In the genomic region with DNA sequence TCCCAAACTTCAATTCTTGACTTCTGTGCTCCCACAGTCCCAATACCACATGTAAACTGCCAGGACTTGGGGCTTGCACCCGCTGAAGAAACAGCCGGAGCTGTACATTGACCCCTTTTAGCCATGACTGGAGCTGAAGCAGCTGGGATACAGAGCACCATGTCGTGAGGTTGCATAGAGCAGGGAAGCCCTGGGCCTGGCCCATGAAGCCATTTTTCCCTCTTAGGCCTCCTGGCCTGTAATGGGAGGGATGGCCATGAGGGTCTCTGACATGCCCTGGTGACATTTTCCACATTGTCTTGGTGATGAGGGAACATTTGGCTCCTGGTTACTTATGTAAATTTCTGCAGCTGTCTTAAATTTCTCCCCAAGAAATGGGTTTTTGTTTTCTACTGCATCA, we compare ENCODE assay signal across 30 cellular contexts. TPM values are rescaled to one million over a fixed set of nuclear protein-coding genes. Genes with fewer than 3 reads are reported as not detected.
"Had no signal": no experiment of that assay in that cellular context is flagged by ENCODE, and none has a peak within 500 bp of the region (broad histone marks: within the 10 kb centered on the region; RNA-seq: fewer than 3 reads in every experiment).

No MANE protein-coding gene starts in this region.

- H3K27me3 ChIP-seq: stomach, suprapubic skin, testis, thyroid gland, tibial artery, tibial nerve, transverse colon, upper lobe of left lung, upper lobe of right lung, uterus, vagina had no signal

- H3K9me3 ChIP-seq: stomach, suprapubic skin, testis, thoracic aorta, thyroid gland, tibial artery, tibial nerve, transverse colon, upper lobe of left lung, upper lobe of right lung, uterus, vagina had no signal

- FAIRE-seq: urothelium cell line had no signal

- H3K4me1 Mint-ChIP-seq: stimulated activated effector memory CD8-positive, alpha-beta T cell treated with anti-CD3 and anti-CD28 coated beads, Interleukin-12 subunit alpha, Interleukin-12 subunit beta, amount 100 ng/mL, for 72 hours; stimulated activated memory B cell treated with anti-CD40 and anti-IgM and Interleukin-4, amounts not matched to agents 10 μg/mL and 1 μg/mL and 100 μg/mL, for 72 hours; stimulated activated naive B cell treated with anti-CD40 and anti-IgM and Interleukin-4, amounts not matched to agents 10 μg/mL and 1 μg/mL and 100 μg/mL, for 72 hours; stimulated activated naive CD8-positive, alpha-beta T cell treated with anti-CD3 and anti-CD28 coated beads, Interleukin-15, amount 100 ng/mL, for 72 hours had no signal

- H3K9me3 Mint-ChIP-seq: stimulated activated memory B cell treated with anti-CD40 and anti-IgM and Interleukin-4, amounts not matched to agents 10 μg/mL and 1 μg/mL and 100 μg/mL, for 72 hours; stimulated activated naive CD8-positive, alpha-beta T cell treated with anti-CD3 and anti-CD28 coated beads, Interleukin-15, amount 100 ng/mL, for 72 hours; stimulated activated naive CD8-positive, alpha-beta T cell treated with anti-CD3 and anti-CD28 coated beads, Interleukin-15, Interleukin-2, amounts not matched to agents 100 ng/mL and 50 ng/mL, for 24 hours; type B pancreatic cell had no signal

- H3K36me3 Mint-ChIP-seq: stimulated activated effector memory CD8-positive, alpha-beta T cell treated with anti-CD3 and anti-CD28 coated beads, Interleukin-12 subunit alpha, Interleukin-12 subunit beta, amount 100 ng/mL, for 72 hours; stimulated activated memory B cell treated with anti-CD40 and anti-IgM and Interleukin-4, amounts not matched to agents 10 μg/mL and 1 μg/mL and 100 μg/mL, for 72 hours; type B pancreatic cell had no signal

- H3K27me3 Mint-ChIP-seq: stimulated activated memory B cell treated with anti-CD40 and anti-IgM and Interleukin-4, amounts not matched to agents 10 μg/mL and 1 μg/mL and 100 μg/mL, for 72 hours; stimulated activated naive B cell treated with anti-CD40 and anti-IgM and Interleukin-4, amounts not matched to agents 10 μg/mL and 1 μg/mL and 100 μg/mL, for 72 hours; stimulated activated naive CD8-positive, alpha-beta T cell treated with anti-CD3 and anti-CD28 coated beads, Interleukin-15, Interleukin-2, amounts not matched to agents 100 ng/mL and 50 ng/mL, for 24 hours; type B pancreatic cell had no signal

- H3K4me3 Mint-ChIP-seq: stimulated activated effector memory CD8-positive, alpha-beta T cell treated with anti-CD3 and anti-CD28 coated beads, Interleukin-12 subunit alpha, Interleukin-12 subunit beta, amount 100 ng/mL, for 72 hours; stimulated activated memory B cell treated with anti-CD40 and anti-IgM and Interleukin-4, amounts not matched to agents 10 μg/mL and 1 μg/mL and 100 μg/mL, for 72 hours; stimulated activated naive B cell treated with anti-CD40 and anti-IgM and Interleukin-4, amounts not matched to agents 10 μg/mL and 1 μg/mL and 100 μg/mL, for 72 hours; stimulated activated naive CD8-positive, alpha-beta T cell treated with anti-CD3 and anti-CD28 coated beads, Interleukin-15, amount 100 ng/mL, for 72 hours; stimulated activated naive CD8-positive, alpha-beta T cell treated with anti-CD3 and anti-CD28 coated beads, Interleukin-15, Interleukin-2, amounts not matched to agents 100 ng/mL and 50 ng/mL, for 24 hours; type B pancreatic cell had no signal

- H3K4me3 ChIP-seq: stomach, suprapubic skin, testis, thoracic aorta, thyroid gland, tibial artery, tibial nerve, transverse colon, upper lobe of left lung, upper lobe of right lung, uterus, vagina had no signal

- DNase-seq: stimulated activated CD4-positive, alpha-beta T cell treated with anti-CD3 and anti-CD28 coated beads, Interleukin-2, amount 100 ng/mL, for 48 hours; stimulated activated CD4-positive, alpha-beta T cell treated with anti-CD3 and anti-CD28 coated beads, Interleukin-4, amount 100 ng/mL, for 1 hour; stimulated activated CD4-positive, alpha-beta T cell treated with anti-CD3 and anti-CD28 coated beads, Interleukin-4, amount 100 ng/mL, for 24 hours; stimulated activated CD4-positive, alpha-beta T cell treated with anti-CD3 and anti-CD28 coated beads, Interleukin-4, amount 100 ng/mL, for 4 hours; stimulated activated CD8-positive, alpha-beta memory T cell treated with anti-CD3 and anti-CD28 coated beads, Interleukin-4, amount 100 ng/mL, for 48 hours; stimulated activated naive B cell treated with anti-CD40 and anti-IgM and Interleukin-4, amounts not matched to agents 10 μg/mL and 1 μg/mL and 100 μg/mL, for 72 hours; stimulated activated naive CD4-positive, alpha-beta T cell; stimulated activated naive CD4-positive, alpha-beta T cell treated with Interleukin-2 at 50 U/mL for 16 hours; stimulated activated naive CD8-positive, alpha-beta T cell treated with anti-CD3 and anti-CD28 coated beads, Interleukin-15, amount 100 ng/mL, for 72 hours; stimulated activated naive CD8-positive, alpha-beta T cell treated with anti-CD3 and anti-CD28 coated beads, Interleukin-15, Interleukin-2, amounts not matched to agents 100 U/mL and 50 U/mL, for 24 hours; stomach; substantia nigra; testis; thyroid gland; tibial artery; transverse colon; upper lobe of left lung; upper lobe of right lung; uterus had no signal

- H3K27ac ChIP-seq: stomach, suprapubic skin, testis, thoracic aorta, thyroid gland, tibial artery, tibial nerve, transverse colon, upper lobe of left lung, upper lobe of right lung, uterus, vagina had no signal

- H3K36me3 ChIP-seq: stomach, suprapubic skin, thoracic aorta, thyroid gland, tibial artery, tibial nerve, transverse colon, upper lobe of left lung, upper lobe of right lung, uterus, vagina had no signal

- H3K4me1 ChIP-seq: stomach, suprapubic skin, testis, thyroid gland, tibial artery, tibial nerve, transverse colon, upper lobe of left lung, upper lobe of right lung, uterus, vagina had no signal

- ATAC-seq: stimulated activated effector memory CD8-positive, alpha-beta T cell treated with anti-CD3 and anti-CD28 coated beads, Interleukin-12 subunit alpha, Interleukin-12 subunit beta, amount 100 ng/mL, for 72 hours; stimulated activated memory B cell treated with anti-CD40 and anti-IgM and Interleukin-4, amounts not matched to agents 10 μg/mL and 1 μg/mL and 100 μg/mL, for 72 hours; stimulated activated naive B cell treated with anti-CD40 and anti-IgM and Interleukin-4, amounts not matched to agents 10 μg/mL and 1 μg/mL and 100 μg/mL, for 72 hours; stimulated activated naive CD8-positive, alpha-beta T cell treated with anti-CD3 and anti-CD28 coated beads, Interleukin-15, amount 100 ng/mL, for 72 hours; stimulated activated naive CD8-positive, alpha-beta T cell treated with anti-CD3 and anti-CD28 coated beads, Interleukin-15, Interleukin-2, amounts not matched to agents 100 U/mL and 50 U/mL, for 24 hours; upper lobe of right lung had no signal

- H3K27ac Mint-ChIP-seq: stimulated activated effector memory CD8-positive, alpha-beta T cell treated with anti-CD3 and anti-CD28 coated beads, Interleukin-12 subunit alpha, Interleukin-12 subunit beta, amount 100 ng/mL, for 72 hours; stimulated activated memory B cell treated with anti-CD40 and anti-IgM and Interleukin-4, amounts not matched to agents 10 μg/mL and 1 μg/mL and 100 μg/mL, for 72 hours; stimulated activated naive B cell treated with anti-CD40 and anti-IgM and Interleukin-4, amounts not matched to agents 10 μg/mL and 1 μg/mL and 100 μg/mL, for 72 hours; stimulated activated naive CD8-positive, alpha-beta T cell treated with anti-CD3 and anti-CD28 coated beads, Interleukin-15, Interleukin-2, amounts not matched to agents 100 ng/mL and 50 ng/mL, for 24 hours; type B pancreatic cell had no signal

RNA-seq across cellular contexts. Expression of a gene that starts 9.8 kb away (rescaled TPM):
- total RNA-seq: subcutaneous adipose tissue, testis, thoracic aorta, thyroid gland, upper lobe of right lung, ureter had no signal
